ENCODE assay signal across 24 cellular contexts in genomic region chr3:182172534-182172933, GRCh38.
"Had no signal": no experiment of that assay in that cellular context is flagged by ENCODE, and none has a peak within 500 bp of the region (broad histone marks: within the 10 kb centered on the region; RNA-seq: fewer than 3 reads in every experiment).

No MANE protein-coding gene starts in this region.

- H3K27ac ChIP-seq: epithelial cell of prostate, esophagus squamous epithelium, hepatocyte, left lung, lower lobe of right lung, neutrophil, right lobe of liver, upper lobe of right lung had no signal

- H3K27ac Mint-ChIP-seq: activated naive CD4-positive, alpha-beta T cell treated with anti-CD3 and anti-CD28 coated beads, Interleukin-2, amount 50 U/mL, for 24 hours; activated naive CD8-positive, alpha-beta T cell treated with anti-CD3 and anti-CD28 coated beads, Interleukin-2, amount 50 U/mL, for 24 hours; activated T-helper 1 cell treated with anti-CD3 and anti-CD28 coated beads, Interleukin-12 subunit alpha, Interleukin-12 subunit beta, Interleukin-2, Interleukin-4 antibody, amounts not matched to agents 30 ng/mL and 10 ng/mL and 1 ng/mL, durations not matched to agents 14 hours and 24 hours and 36 hours; dendritic cell treated with granulocyte-macrophage colony-stimulating factor and Interleukin-4, amounts not matched to agents 40 ng/mL and 50 ng/mL, for 4 days; natural killer cell treated with Interleukin-12 subunit alpha and Interleukin-12 subunit beta and Interleukin-15 and Interleukin-18, amount 100 ng/mL, for 72 hours; stimulated activated naive CD8-positive, alpha-beta T cell treated with anti-CD3 and anti-CD28 coated beads, Interleukin-15, Interleukin-2, amounts not matched to agents 100 ng/mL and 50 ng/mL, for 24 hours; T-helper 2 cell treated with Interferon-gamma antibody and Interleukin-4, amounts not matched to agents 5 μg/mL and 100 μg/mL, for 36 hours had no signal

- H3K27me3 Mint-ChIP-seq: activated naive CD4-positive, alpha-beta T cell treated with anti-CD3 and anti-CD28 coated beads, Interleukin-2, amount 50 U/mL, for 24 hours; activated naive CD8-positive, alpha-beta T cell treated with anti-CD3 and anti-CD28 coated beads, Interleukin-2, amount 50 U/mL, for 24 hours; central memory CD8-positive, alpha-beta T cell; dendritic cell treated with granulocyte-macrophage colony-stimulating factor and Interleukin-4, amounts not matched to agents 40 ng/mL and 50 ng/mL, for 4 days; natural killer cell treated with Interleukin-12 subunit alpha and Interleukin-12 subunit beta and Interleukin-15 and Interleukin-18, amount 100 ng/mL, for 72 hours; stimulated activated naive CD8-positive, alpha-beta T cell treated with anti-CD3 and anti-CD28 coated beads, Interleukin-15, Interleukin-2, amounts not matched to agents 100 ng/mL and 50 ng/mL, for 24 hours had no signal

- H3K4me3 ChIP-seq: esophagus squamous epithelium, hepatocyte, left lung, lower lobe of right lung, mucosa of descending colon, right lobe of liver, upper lobe of right lung had no signal

- H3K27me3 ChIP-seq: esophagus squamous epithelium, hepatocyte, left lung, neutrophil, right lobe of liver, upper lobe of right lung had no signal

- H3K4me2 ChIP-seq: hepatocyte had no signal

- H3K36me3 Mint-ChIP-seq: activated naive CD4-positive, alpha-beta T cell treated with anti-CD3 and anti-CD28 coated beads, Interleukin-2, amount 50 U/mL, for 24 hours; natural killer cell treated with Interleukin-12 subunit alpha and Interleukin-12 subunit beta and Interleukin-15 and Interleukin-18, amount 100 ng/mL, for 72 hours had no signal

- H3K4me1 ChIP-seq: esophagus squamous epithelium, left lung, lower lobe of right lung, right lobe of liver, upper lobe of right lung had no signal

- H3K79me2 ChIP-seq: hepatocyte had no signal

- H3K4me1 Mint-ChIP-seq: activated naive CD4-positive, alpha-beta T cell treated with anti-CD3 and anti-CD28 coated beads, Interleukin-2, amount 50 U/mL, for 24 hours; activated naive CD8-positive, alpha-beta T cell treated with anti-CD3 and anti-CD28 coated beads, Interleukin-2, amount 50 U/mL, for 24 hours; central memory CD8-positive, alpha-beta T cell had no signal

- H3K9me3 ChIP-seq: esophagus squamous epithelium, left lung, lower lobe of right lung, mucosa of descending colon, neutrophil, right lobe of liver, upper lobe of right lung had no signal

- DNase-seq: activated CD4-positive, alpha-beta T cell treated with anti-CD3 and anti-CD28 coated beads for 48 hours; activated CD4-positive, alpha-beta T cell treated with anti-CD3 and anti-CD28 coated beads, Interleukin-2, amount 50 U/mL, for 48 hours; activated CD8-positive, alpha-beta memory T cell treated with anti-CD3 and anti-CD28 coated beads for 24 hours; activated effector memory CD4-positive, alpha-beta T cell treated with anti-CD3 and anti-CD28 coated beads, Interleukin-2, amount 50 U/mL, for 16 hours; activated naive CD8-positive, alpha-beta T cell treated with anti-CD3 and anti-CD28 coated beads, Interleukin-2, amount 50 U/mL, for 24 hours; esophagus squamous epithelium; glutamatergic neuron; left lung; lower lobe of right lung; mucosa of descending colon; right lobe of liver; stimulated activated CD4-positive, alpha-beta T cell treated with anti-CD3 and anti-CD28 coated beads, Interleukin-2, amount 100 ng/mL, for 48 hours; T-helper 1 cell; upper lobe of right lung had no signal

- H2AFZ ChIP-seq: hepatocyte had no signal

- H3K36me3 ChIP-seq: esophagus squamous epithelium, left lung, lower lobe of right lung, neutrophil, right lobe of liver, upper lobe of right lung had no signal

- H3K9me3 Mint-ChIP-seq: activated naive CD4-positive, alpha-beta T cell treated with anti-CD3 and anti-CD28 coated beads, Interleukin-2, amount 50 U/mL, for 24 hours; activated naive CD8-positive, alpha-beta T cell treated with anti-CD3 and anti-CD28 coated beads, Interleukin-2, amount 50 U/mL, for 24 hours; activated T-helper 1 cell treated with anti-CD3 and anti-CD28 coated beads, Interleukin-12 subunit alpha, Interleukin-12 subunit beta, Interleukin-2, Interleukin-4 antibody, amounts not matched to agents 30 ng/mL and 10 ng/mL and 1 ng/mL, durations not matched to agents 14 hours and 24 hours and 36 hours; central memory CD8-positive, alpha-beta T cell; dendritic cell treated with granulocyte-macrophage colony-stimulating factor and Interleukin-4, amounts not matched to agents 40 ng/mL and 50 ng/mL, for 4 days; natural killer cell treated with Interleukin-12 subunit alpha and Interleukin-12 subunit beta and Interleukin-15 and Interleukin-18, amount 100 ng/mL, for 72 hours; stimulated activated naive CD8-positive, alpha-beta T cell treated with anti-CD3 and anti-CD28 coated beads, Interleukin-15, Interleukin-2, amounts not matched to agents 100 ng/mL and 50 ng/mL, for 24 hours; T-helper 2 cell treated with Interferon-gamma antibody and Interleukin-4, amounts not matched to agents 5 μg/mL and 100 μg/mL, for 36 hours had no signal

- H3K4me3 Mint-ChIP-seq: activated naive CD4-positive, alpha-beta T cell treated with anti-CD3 and anti-CD28 coated beads, Interleukin-2, amount 50 U/mL, for 24 hours; activated naive CD8-positive, alpha-beta T cell treated with anti-CD3 and anti-CD28 coated beads, Interleukin-2, amount 50 U/mL, for 24 hours; activated T-helper 1 cell treated with anti-CD3 and anti-CD28 coated beads, Interleukin-12 subunit alpha, Interleukin-12 subunit beta, Interleukin-2, Interleukin-4 antibody, amounts not matched to agents 30 ng/mL and 10 ng/mL and 1 ng/mL, durations not matched to agents 14 hours and 24 hours and 36 hours; central memory CD8-positive, alpha-beta T cell; dendritic cell treated with granulocyte-macrophage colony-stimulating factor and Interleukin-4, amounts not matched to agents 40 ng/mL and 50 ng/mL, for 4 days; natural killer cell treated with Interleukin-12 subunit alpha and Interleukin-12 subunit beta and Interleukin-15 and Interleukin-18, amount 100 ng/mL, for 72 hours; stimulated activated naive CD8-positive, alpha-beta T cell treated with anti-CD3 and anti-CD28 coated beads, Interleukin-15, Interleukin-2, amounts not matched to agents 100 ng/mL and 50 ng/mL, for 24 hours; T-helper 2 cell treated with Interferon-gamma antibody and Interleukin-4, amounts not matched to agents 5 μg/mL and 100 μg/mL, for 36 hours had no signal
